Comparison of ENCODE assay signal across 8 cellular contexts in genomic region chr6:56359201-56359899, GRCh38.
DNase-seq lines count a peak whose midpoint lies in the region; ATAC-seq and TF ChIP-seq lines count a peak whose summit lies in the region.

No MANE protein-coding gene starts in this region.

- H3K36me3 ChIP-seq in prostate gland: no peaks in the 10 kb centered on the region

- H3K27me3 ChIP-seq in prostate gland (replicated peaks; ENCODE audit: insufficient read depth): no peaks in the 10 kb centered on the region

- intact Hi-C loops in Right ventricle myocardium superior (cut with DNase I): loop anchor here (5.0 kb wide), 1 partner anchor 233 kb away; no protein-coding TSS in a partner anchor
- intact Hi-C loops in prostate gland (cut with DNase I): loop anchor here (5.0 to 10.0 kb wide), 2 partner anchors 335 to 483 kb away; no protein-coding TSS in a partner anchor

- 25% methylated on average over 9 of the region's 9 CpGs for WGBS in prostate gland

- H3K27ac Mint-ChIP-seq in activated naive CD4-positive, alpha-beta T cell treated with anti-CD3 and anti-CD28 coated beads, Interleukin-2, amount 10 ng/mL, durations not matched to agents 7 days and 5 days: no peak overlapping the region

- ATAC-seq in Right ventricle myocardium superior (ENCODE audit: poor library complexity) (peak; percentile 88), HG03196 (IDR thresholded peaks at IDR 0.05; ENCODE audit: unreplicated experiment) (no peak)

- DNase-seq in GM10266 (ENCODE audit: extremely low spot score): peak; percentile 43
- no peak for DNase-seq in HFF-Myc (ENCODE audit: extremely low read depth, low read depth)
- peak; percentile 79 for DNase-seq in NCI-H1092 treated with DMSO at 0.1 percent for 48 hours (lab: John Stamatoyannopoulos, UW)
- DNase-seq in SK-N-DZ (ENCODE audit: low spot score): peak; percentile 82
- peak; percentile 72 for DNase-seq in activated naive CD4-positive, alpha-beta T cell treated with anti-CD3 and anti-CD28 coated beads, Interleukin-2, amount 10 ng/mL, durations not matched to agents 7 days and 5 days
- DNase-seq in Right ventricle myocardium superior: no peak
- DNase-seq in prostate gland (ENCODE audit: low spot score): peak; percentile 61

- no peak overlapping the region for H3K4me3 ChIP-seq in HFF-Myc (replicated peaks; ENCODE audit: low read depth, low read length)
- H3K4me3 ChIP-seq in prostate gland: no peak overlapping the region

- no peak overlapping the region for H3K27ac ChIP-seq in prostate gland

- H3K4me1 ChIP-seq in prostate gland (replicated peaks): no peaks in the 10 kb centered on the region

- no peaks in the 10 kb centered on the region for H3K9me3 Mint-ChIP-seq in activated naive CD4-positive, alpha-beta T cell treated with anti-CD3 and anti-CD28 coated beads, Interleukin-2, amount 10 ng/mL, durations not matched to agents 7 days and 5 days

- TF ChIP-seq POLR2A in prostate gland (IDR thresholded peaks at IDR 0.05): no peak

- no peaks in the 10 kb centered on the region for H3K9me3 ChIP-seq in prostate gland

- H3K4me1 Mint-ChIP-seq in activated naive CD4-positive, alpha-beta T cell treated with anti-CD3 and anti-CD28 coated beads, Interleukin-2, amount 10 ng/mL, durations not matched to agents 7 days and 5 days: no peaks in the 10 kb centered on the region

- H3K4me3 Mint-ChIP-seq in activated naive CD4-positive, alpha-beta T cell treated with anti-CD3 and anti-CD28 coated beads, Interleukin-2, amount 10 ng/mL, durations not matched to agents 7 days and 5 days: no peak overlapping the region

- TF ChIP-seq CTCF in GM10266 (IDR thresholded peaks at IDR 0.05; ENCODE audit: control insufficient read depth, insufficient read depth, low read depth, missing control alignments): peak; percentile 76
- TF ChIP-seq CTCF in HFF-Myc (IDR thresholded peaks at IDR 0.05; ENCODE audit: low read depth, low read length, missing control alignments): peak; percentile 66
- TF ChIP-seq CTCF in prostate gland (IDR thresholded peaks at IDR 0.05): peak; percentile 40 to 88 (median 81)

- no peaks in the 10 kb centered on the region for H3K36me3 Mint-ChIP-seq in activated naive CD4-positive, alpha-beta T cell treated with anti-CD3 and anti-CD28 coated beads, Interleukin-2, amount 10 ng/mL, durations not matched to agents 7 days and 5 days

- CTCF ChIA-PET in activated naive CD4-positive, alpha-beta T cell treated with anti-CD3 and anti-CD28 coated beads, Interleukin-2, amount 10 ng/mL, durations not matched to agents 7 days and 5 days (lab: Charles Lee): interaction anchor here (1.1 to 3.7 kb wide), 3 partner anchors 45 to 235 kb away, joined by 3 to 27 read pairs (median 5); no protein-coding TSS in a partner anchor

- H3K27me3 Mint-ChIP-seq in activated naive CD4-positive, alpha-beta T cell treated with anti-CD3 and anti-CD28 coated beads, Interleukin-2, amount 10 ng/mL, durations not matched to agents 7 days and 5 days: peaks cover 5% of the 10 kb centered on the region

Comparison
In these comparisons a context has a peak if more than half of its experiments do, and no peak if none do; other contexts are left out.
1. DNase-seq: peak in GM10266 (single experiment), NCI-H1092 treated with DMSO at 0.1 percent for 48 hours (single experiment), SK-N-DZ (single experiment), activated naive CD4-positive, alpha-beta T cell treated with anti-CD3 and anti-CD28 coated beads, Interleukin-2, amount 10 ng/mL, durations not matched to agents 7 days and 5 days (single experiment) and prostate gland (single experiment); none in HFF-Myc (single experiment) and Right ventricle myocardium superior (single experiment).
2. Peak in every context shown above with its lines, with median percentiles within 50 percentile points of each other: CTCF ChIP-seq.